21 cellular contexts compared by ENCODE assay signal in the genomic region with DNA sequence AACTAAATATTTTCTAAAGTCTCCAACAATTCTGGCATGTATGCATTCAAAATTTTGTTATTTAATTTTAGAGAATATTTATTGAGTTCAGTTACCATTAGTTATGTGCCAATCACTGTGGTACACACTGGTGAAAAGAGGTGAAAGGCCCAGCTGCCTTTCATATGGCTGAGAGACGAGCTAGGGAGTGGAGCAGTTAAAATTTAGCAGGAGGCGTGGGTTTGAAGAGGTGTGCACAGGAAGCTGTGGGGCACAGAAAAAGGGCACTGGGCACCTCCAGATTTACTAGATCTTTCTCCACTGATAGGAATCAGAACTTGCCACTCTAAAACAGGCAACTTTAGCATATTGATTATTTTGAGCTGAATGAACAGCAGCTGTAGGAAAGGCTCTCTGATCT.
"Had no signal": no experiment of that assay in that cellular context is flagged by ENCODE, and none has a peak within 500 bp of the region (broad histone marks: within the 10 kb centered on the region; RNA-seq: fewer than 3 reads in every experiment).

No MANE protein-coding gene starts in this region.

- H3K27ac ChIP-seq: epithelial cell of prostate, esophagus squamous epithelium, gastrocnemius medialis, heart right ventricle, left lung, lower lobe of right lung had no signal

- FAIRE-seq: endometrium, islet of Langerhans had no signal

- H3K4me1 ChIP-seq: esophagus squamous epithelium, gastrocnemius medialis, left lung, lower lobe of right lung had no signal

- DNase-seq: cortex of kidney; effector CD8-positive, alpha-beta T cell; effector memory CD8-positive, alpha-beta T cell; esophagus squamous epithelium; foreskin melanocyte; gastrocnemius medialis; glutamatergic neuron; heart right ventricle; hippocampal formation; left cardiac atrium; left lung; left ventricle myocardium superior; lower lobe of right lung; mesenchymal stem cell; mucosa of descending colon; naive B cell; naive thymus-derived CD8-positive, alpha-beta T cell had no signal

- H3K27me3 ChIP-seq: esophagus squamous epithelium, gastrocnemius medialis, heart right ventricle, left lung had no signal

- H3K36me3 ChIP-seq: esophagus squamous epithelium, gastrocnemius medialis, heart right ventricle, left lung, lower lobe of right lung had no signal

- ATAC-seq: effector memory CD8-positive, alpha-beta T cell; esophagus mucosa; gastrocnemius medialis; heart right ventricle; left lung; left ventricle myocardium superior; lower lobe of right lung; mucosa of descending colon; naive thymus-derived CD8-positive, alpha-beta T cell had no signal

- H3K9me3 ChIP-seq: esophagus squamous epithelium, gastrocnemius medialis, left lung, lower lobe of right lung had no signal

- H3K4me3 ChIP-seq: esophagus squamous epithelium, gastrocnemius medialis, heart right ventricle, left lung, lower lobe of right lung, mucosa of descending colon had no signal
